11 cellular contexts compared by ENCODE assay signal in the genomic region with DNA sequence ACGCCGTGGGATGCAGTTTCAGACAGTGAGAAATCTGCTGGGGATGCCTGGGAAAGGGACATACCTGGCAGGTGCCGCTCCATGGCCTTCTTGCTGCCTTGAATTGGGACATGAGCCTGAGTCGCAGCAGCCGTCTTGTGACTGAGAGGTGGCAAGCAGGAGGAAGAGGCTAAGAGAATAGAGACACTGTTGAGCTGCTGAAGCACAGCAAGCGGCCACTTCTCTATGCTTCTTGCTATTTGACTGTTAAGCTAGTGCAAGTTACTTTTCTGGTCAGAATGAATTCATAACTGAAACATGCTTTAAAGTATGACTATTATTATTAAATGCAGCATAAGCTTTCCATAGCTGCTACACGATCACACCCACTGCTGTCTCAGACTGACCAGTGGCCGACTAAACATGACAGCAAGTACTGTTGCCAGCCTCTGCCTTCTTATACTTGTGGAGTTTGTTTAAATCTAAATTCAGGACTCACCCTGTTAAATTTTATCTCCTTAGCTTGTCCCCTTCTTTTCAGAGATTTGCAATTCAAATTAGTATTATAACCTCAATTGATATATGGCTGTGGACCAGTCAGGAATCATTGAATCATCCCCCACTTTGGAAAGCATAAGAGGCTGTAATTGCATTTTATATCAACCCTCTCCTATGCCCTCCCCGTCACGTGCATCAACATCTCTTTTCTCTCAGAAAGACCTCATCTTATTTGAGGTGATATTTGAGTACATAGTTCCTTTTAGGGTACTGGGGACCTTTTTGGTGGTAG. TPM values are rescaled to one million over a fixed set of nuclear protein-coding genes. Genes with fewer than 3 reads are reported as not detected.
DNase-seq lines count a peak whose midpoint lies in the region; ATAC-seq and TF ChIP-seq lines count a peak whose summit lies in the region.
"Had no signal": no experiment of that assay in that cellular context is flagged by ENCODE, and none has a peak within 500 bp of the region (broad histone marks: within the 10 kb centered on the region; RNA-seq: fewer than 3 reads in every experiment).

No MANE protein-coding gene starts in this region.

- peaks cover 19% of the 10 kb centered on the region for H3K27me3 Mint-ChIP-seq in activated T-helper 17 cell treated with anti-CD3 and anti-CD28 coated beads, Interleukin-2, amount 50 U/mL, for 72 hours
- H3K27me3 Mint-ChIP-seq in nephron progenitor cell (ENCODE audit: low read depth, poor library complexity) = peaks cover 13% of the 10 kb centered on the region

- TF ChIP-seq CTCF in GM13976 (IDR thresholded peaks at IDR 0.05; ENCODE audit: borderline replicate concordance, control extremely low read depth, extremely low read depth, insufficient read depth, missing control alignments) (no peak), nephron progenitor cell (IDR thresholded peaks at IDR 0.05) (no peak)

- peaks cover 7% of the 10 kb centered on the region for H3K4me1 Mint-ChIP-seq in activated T-helper 17 cell treated with anti-CD3 and anti-CD28 coated beads, Interleukin-2, amount 50 U/mL, for 72 hours
- H3K4me1 Mint-ChIP-seq in nephron progenitor cell = no peaks in the 10 kb centered on the region

- no peaks in the 10 kb centered on the region for H3K36me3 Mint-ChIP-seq in activated T-helper 17 cell treated with anti-CD3 and anti-CD28 coated beads, Interleukin-2, amount 50 U/mL, for 72 hours (ENCODE audit: low read depth)
- H3K36me3 Mint-ChIP-seq in nephron progenitor cell (ENCODE audit: low read depth) = no peaks in the 10 kb centered on the region

- in situ Hi-C loops in GM13976 (cut with MboI; ENCODE audit: low sequenced_read_pairs, unreplicated experiment) = no loop called here

- no peak overlapping the region for H3K4me3 Mint-ChIP-seq in activated T-helper 17 cell treated with anti-CD3 and anti-CD28 coated beads, Interleukin-2, amount 50 U/mL, for 72 hours
- H3K4me3 Mint-ChIP-seq in nephron progenitor cell = no peak overlapping the region

- DNase-seq in GM13976 (ENCODE audit: low spot score) = peak; percentile 57
- no peak for DNase-seq in NCI-H2196 treated with DMSO at 0.1 percent for 48 hours (lab: John Stamatoyannopoulos, UW; ENCODE audit: unreplicated experiment)
- no peak for DNase-seq in stimulated activated CD4-positive, alpha-beta T cell treated with anti-CD3 and anti-CD28 coated beads, Interleukin-1b, Interleukin-23, amount 100 ng/mL, for 48 hours
- DNase-seq in NCI-H2081 treated with DMSO at 0.1 percent for 48 hours (lab: John Stamatoyannopoulos, UW) = no peak
- no peak for DNase-seq in nephron progenitor cell
- DNase-seq: activated naive CD4-positive, alpha-beta T cell; DND-41; SHP77 treated with DMSO at 0.1 percent for 48 hours had no signal

- H3K9me3 Mint-ChIP-seq in activated T-helper 17 cell treated with anti-CD3 and anti-CD28 coated beads, Interleukin-2, amount 50 U/mL, for 72 hours = no peaks in the 10 kb centered on the region
- no peaks in the 10 kb centered on the region for H3K9me3 Mint-ChIP-seq in nephron progenitor cell

- peak; percentile 37 for ATAC-seq in GM19452 (IDR thresholded peaks at IDR 0.05; ENCODE audit: unreplicated experiment)
- ATAC-seq in HG03060 (IDR thresholded peaks at IDR 0.05; ENCODE audit: low read depth, unreplicated experiment) = peak; percentile 26
- peak; percentile 21 for ATAC-seq in activated T-helper 17 cell treated with anti-CD3 and anti-CD28 coated beads, Interleukin-2, amount 50 U/mL, for 72 hours (replicated peaks)

- H3K27ac Mint-ChIP-seq in activated T-helper 17 cell treated with anti-CD3 and anti-CD28 coated beads, Interleukin-2, amount 50 U/mL, for 72 hours = no peak overlapping the region
- no peak overlapping the region for H3K27ac Mint-ChIP-seq in nephron progenitor cell

RNA-seq across cellular contexts. Expression of a gene that starts 24.8 kb away (rescaled TPM):
- total RNA-seq in activated T-helper 17 cell treated with anti-CD3 and anti-CD28 coated beads, Interleukin-2, amount 50 U/mL, for 72 hours = 10 to 100 TPM; 13.2 to 22.2 TPM
